ENCODE assay signal across 22 cellular contexts in the genomic region with DNA sequence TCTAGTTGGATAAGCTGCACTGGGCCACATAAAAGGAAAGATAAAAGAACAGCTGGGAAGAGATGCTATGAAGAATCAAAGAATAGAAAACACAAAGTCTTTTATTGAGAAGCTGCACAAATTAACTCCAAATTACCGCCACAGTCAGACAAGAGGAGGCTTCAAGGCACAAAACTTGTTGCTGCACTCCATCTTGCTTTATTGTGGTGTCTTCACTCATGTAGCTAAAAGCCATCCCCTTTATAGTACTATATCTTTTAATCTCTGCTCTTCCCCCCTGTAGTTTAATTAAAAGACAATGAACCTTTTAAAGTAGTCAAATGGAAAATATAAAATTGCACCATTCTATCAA.
"Had no signal": no experiment of that assay in that cellular context is flagged by ENCODE, and none has a peak within 500 bp of the region (broad histone marks: within the 10 kb centered on the region; RNA-seq: fewer than 3 reads in every experiment).

No MANE protein-coding gene starts in this region.

- DNase-seq: activated naive CD4-positive, alpha-beta T cell; kidney; lower lobe of right lung; occipital lobe had no signal

- H3K36me3 Mint-ChIP-seq: activated naive CD8-positive, alpha-beta T cell; stimulated activated naive B cell treated with anti-CD40 and anti-IgM and Interleukin-4, amounts not matched to agents 10 μg/mL and 1 μg/mL and 100 μg/mL, for 72 hours had no signal

- H3K27me3 ChIP-seq: breast epithelium, colonic mucosa, dorsolateral prefrontal cortex, gastroesophageal sphincter, heart left ventricle, right lobe of liver, transverse colon, uterus had no signal

- H3K27ac ChIP-seq: breast epithelium, colonic mucosa, dorsolateral prefrontal cortex, epithelial cell of prostate, gastroesophageal sphincter, heart left ventricle, lower lobe of right lung, right lobe of liver, transverse colon, uterus had no signal

- H3K4me1 Mint-ChIP-seq: activated CD4-positive, alpha-beta T cell treated with anti-CD3 and anti-CD28 coated beads for 36 hours; central memory CD8-positive, alpha-beta T cell had no signal

- H3K9me3 ChIP-seq: breast epithelium, colonic mucosa, gastroesophageal sphincter, heart left ventricle, lower lobe of right lung, right lobe of liver, transverse colon, uterus had no signal

- H3K4me3 Mint-ChIP-seq: activated B cell treated with CpG ODN at 0.5 μM for 24 hours; activated CD4-positive, alpha-beta T cell treated with anti-CD3 and anti-CD28 coated beads for 36 hours; activated naive CD8-positive, alpha-beta T cell; activated T-cell treated with anti-CD3 and anti-CD28 coated beads, Interleukin-2, amount 50 U/mL, for 24 hours; central memory CD8-positive, alpha-beta T cell; naive thymus-derived CD8-positive, alpha-beta T cell; stimulated activated naive B cell treated with anti-CD40 and anti-IgM and Interleukin-4, amounts not matched to agents 10 μg/mL and 1 μg/mL and 100 μg/mL, for 72 hours had no signal

- H3K4me3 ChIP-seq: breast epithelium, colonic mucosa, dorsolateral prefrontal cortex, gastroesophageal sphincter, heart left ventricle, lower lobe of right lung, right lobe of liver, smooth muscle cell, transverse colon, uterus had no signal

- H3K4me1 ChIP-seq: breast epithelium, colonic mucosa, gastroesophageal sphincter, heart left ventricle, lower lobe of right lung, right lobe of liver, transverse colon, uterus had no signal

- H3K4me2 ChIP-seq: smooth muscle cell had no signal

- H3K36me3 ChIP-seq: breast epithelium, colonic mucosa, gastroesophageal sphincter, heart left ventricle, lower lobe of right lung, right lobe of liver, transverse colon, uterus had no signal

- H3K27me3 Mint-ChIP-seq: activated B cell treated with CpG ODN at 0.5 μM for 24 hours; activated CD4-positive, alpha-beta T cell treated with anti-CD3 and anti-CD28 coated beads for 36 hours; activated naive CD8-positive, alpha-beta T cell; activated T-cell treated with anti-CD3 and anti-CD28 coated beads, Interleukin-2, amount 50 U/mL, for 24 hours; central memory CD8-positive, alpha-beta T cell; naive thymus-derived CD8-positive, alpha-beta T cell; stimulated activated naive B cell treated with anti-CD40 and anti-IgM and Interleukin-4, amounts not matched to agents 10 μg/mL and 1 μg/mL and 100 μg/mL, for 72 hours had no signal

- H3K9me3 Mint-ChIP-seq: activated B cell treated with CpG ODN at 0.5 μM for 24 hours; activated T-cell treated with anti-CD3 and anti-CD28 coated beads, Interleukin-2, amount 50 U/mL, for 24 hours; activated T-helper 2 cell treated with anti-CD3 and anti-CD28 coated beads, Interferon-gamma antibody, Interleukin-2, Interleukin-4, amounts not matched to agents 10 μg/mL and 5 μg/mL and 100 μg/mL, durations not matched to agents 14 hours and 24 hours and 36 hours; central memory CD8-positive, alpha-beta T cell; naive thymus-derived CD8-positive, alpha-beta T cell; stimulated activated naive B cell treated with anti-CD40 and anti-IgM and Interleukin-4, amounts not matched to agents 10 μg/mL and 1 μg/mL and 100 μg/mL, for 72 hours had no signal

- ATAC-seq: gastroesophageal sphincter; naive thymus-derived CD8-positive, alpha-beta T cell had no signal

- H3K27ac Mint-ChIP-seq: activated B cell treated with CpG ODN at 0.5 μM for 24 hours; activated CD4-positive, alpha-beta T cell treated with anti-CD3 and anti-CD28 coated beads for 36 hours; activated naive CD8-positive, alpha-beta T cell; activated T-cell treated with anti-CD3 and anti-CD28 coated beads, Interleukin-2, amount 50 U/mL, for 24 hours; activated T-helper 2 cell treated with anti-CD3 and anti-CD28 coated beads, Interferon-gamma antibody, Interleukin-2, Interleukin-4, amounts not matched to agents 10 μg/mL and 5 μg/mL and 100 μg/mL, durations not matched to agents 14 hours and 24 hours and 36 hours; stimulated activated naive B cell treated with anti-CD40 and anti-IgM and Interleukin-4, amounts not matched to agents 10 μg/mL and 1 μg/mL and 100 μg/mL, for 72 hours had no signal
